Comparison of ENCODE assay signal across 1 cellular context in genomic region chr6:14459315-14459714, GRCh38.
A peak's percentile ranks its signal among the peaks of the same experiment; 100 is the strongest.
TF ChIP-seq lines count a peak whose summit lies in the region.

No MANE protein-coding gene starts in this region.

TF ChIP-seq in K562, 482 proteins besides CTCF, POLR2A, EP300 and RAD21 (continued from another document):
- TF ChIP-seq CHD7 (IDR thresholded peaks at IDR 0.05; ENCODE audit: low read depth, low read length) (no peak), NELFE (IDR thresholded peaks at IDR 0.05; ENCODE audit: insufficient read depth, insufficient read length) (no peak), TFE3 (CRISPR knock-in tag; IDR thresholded peaks at IDR 0.05) (no peak), CUX1 (CRISPR knock-in tag; IDR thresholded peaks at IDR 0.05) (0 out of 2 replicates have a peak, but pooled peaks have one; percentile 4), ARID1B (IDR thresholded peaks at IDR 0.05) (no peak), ZBTB40 (IDR thresholded peaks at IDR 0.05) (peak; percentile 94), ZBTB40 (CRISPR knock-in tag; IDR thresholded peaks at IDR 0.05) (peak; percentile 73), SAFB (IDR thresholded peaks at IDR 0.05; ENCODE audit: borderline replicate concordance, low read depth, low read length) (no peak), ZNF785 (CRISPR knock-in tag; IDR thresholded peaks at IDR 0.05) (no peak), MEIS2 (IDR thresholded peaks at IDR 0.05; ENCODE audit: partially characterized antibody) (peak; percentile 3)
